ENCODE assay signal across 9 cellular contexts in the genomic region with DNA sequence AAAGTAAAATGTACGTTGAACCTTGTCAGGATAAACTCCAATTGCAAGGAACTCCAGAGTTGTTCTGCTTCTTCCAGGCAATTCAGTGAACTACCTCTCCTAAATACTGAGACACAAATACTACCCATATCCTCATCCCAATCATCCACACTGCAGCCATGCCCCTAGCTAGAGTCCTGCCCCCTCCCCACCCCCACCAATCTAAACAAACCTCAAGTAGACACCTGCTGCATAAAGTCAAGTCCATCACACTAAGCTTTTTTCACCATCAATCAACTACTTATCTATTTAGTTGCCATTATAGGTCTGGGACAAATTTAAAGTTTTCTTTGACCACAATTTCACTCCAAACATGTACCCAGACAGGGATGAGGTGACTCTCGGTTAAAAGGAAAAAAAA.
DNase-seq lines count a peak whose midpoint lies in the region; ATAC-seq and TF ChIP-seq lines count a peak whose summit lies in the region.
"Had no signal": no experiment of that assay in that cellular context is flagged by ENCODE, and none has a peak within 500 bp of the region (broad histone marks: within the 10 kb centered on the region; RNA-seq: fewer than 3 reads in every experiment).

No MANE protein-coding gene starts in this region.

- H3K4me1 ChIP-seq in lower lobe of right lung (peaks cover 48% of the 10 kb centered on the region), Karpas-422 (ENCODE audit: low read length) (peaks cover 10% of the 10 kb centered on the region)

- H3K4me3 ChIP-seq in lower lobe of right lung: peak overlapping the region; percentile 30
- no peak overlapping the region for H3K4me3 ChIP-seq in Karpas-422 (ENCODE audit: low read length)

- CTCF ChIA-PET in activated naive CD4-positive, alpha-beta T cell treated with anti-CD3 and anti-CD28 coated beads, Interleukin-2, amount 10 ng/mL, durations not matched to agents 7 days and 5 days (lab: Charles Lee): interaction anchor here (1.0 to 3.1 kb wide), 5 partner anchors 12 to 172 kb away, joined by 3 to 20 read pairs (median 4); partner anchors contain the start of gene SIK3

- H2AFZ ChIP-seq in Karpas-422 (ENCODE audit: low read length): no peak overlapping the region

- H3K36me3 ChIP-seq in lower lobe of right lung: peaks cover 17% of the 10 kb centered on the region
- H3K36me3 ChIP-seq in Karpas-422 (ENCODE audit: insufficient read depth, low read length): no peaks in the 10 kb centered on the region

- peak overlapping the region; percentile 81 for H3K4me3 Mint-ChIP-seq in activated naive CD4-positive, alpha-beta T cell treated with anti-CD3 and anti-CD28 coated beads, Interleukin-2, amount 10 ng/mL, durations not matched to agents 7 days and 5 days
- H3K4me3 Mint-ChIP-seq in activated naive CD8-positive, alpha-beta T cell treated with anti-CD3 and anti-CD28 coated beads for 36 hours: peak overlapping the region; percentile 70
- peak overlapping the region; percentile 59 for H3K4me3 Mint-ChIP-seq in type B pancreatic cell

- peak overlapping the region; percentile 21 for H3K27ac ChIP-seq in lower lobe of right lung
- H3K27ac ChIP-seq in Karpas-422 (ENCODE audit: low read length): no peak overlapping the region
- H3K27ac ChIP-seq: C4-2B had no signal

- no peak overlapping the region for H3K4me2 ChIP-seq in Karpas-422 (ENCODE audit: low read depth, low read length, poor library complexity, severe bottlenecking)

- H3K27me3 Mint-ChIP-seq in activated naive CD4-positive, alpha-beta T cell treated with anti-CD3 and anti-CD28 coated beads, Interleukin-2, amount 10 ng/mL, durations not matched to agents 7 days and 5 days: no peaks in the 10 kb centered on the region
- H3K27me3 Mint-ChIP-seq in activated naive CD8-positive, alpha-beta T cell treated with anti-CD3 and anti-CD28 coated beads for 36 hours: no peaks in the 10 kb centered on the region
- no peaks in the 10 kb centered on the region for H3K27me3 Mint-ChIP-seq in type B pancreatic cell

- H3K36me3 Mint-ChIP-seq in activated naive CD4-positive, alpha-beta T cell treated with anti-CD3 and anti-CD28 coated beads, Interleukin-2, amount 10 ng/mL, durations not matched to agents 7 days and 5 days: peaks cover 23% of the 10 kb centered on the region
- peaks cover 18% of the 10 kb centered on the region for H3K36me3 Mint-ChIP-seq in activated naive CD8-positive, alpha-beta T cell treated with anti-CD3 and anti-CD28 coated beads for 36 hours
- peaks cover 18% of the 10 kb centered on the region for H3K36me3 Mint-ChIP-seq in type B pancreatic cell

- ATAC-seq in lower lobe of right lung (peak in 1 of 2 donors; percentile 15), GM19397 (IDR thresholded peaks at IDR 0.05; ENCODE audit: unreplicated experiment) (no peak), GM18867 (IDR thresholded peaks at IDR 0.05; ENCODE audit: unreplicated experiment) (no peak)

- peaks cover 79% of the 10 kb centered on the region for H3K4me1 Mint-ChIP-seq in activated naive CD4-positive, alpha-beta T cell treated with anti-CD3 and anti-CD28 coated beads, Interleukin-2, amount 10 ng/mL, durations not matched to agents 7 days and 5 days
- peaks cover 72% of the 10 kb centered on the region for H3K4me1 Mint-ChIP-seq in activated naive CD8-positive, alpha-beta T cell treated with anti-CD3 and anti-CD28 coated beads for 36 hours
- H3K4me1 Mint-ChIP-seq in type B pancreatic cell (ENCODE audit: unreplicated experiment): peaks cover 44% of the 10 kb centered on the region

- no peaks in the 10 kb centered on the region for H4K20me1 ChIP-seq in Karpas-422 (ENCODE audit: insufficient read depth, low read depth, low read length)

- intact Hi-C loops in lower lobe of right lung (cut with DNase I): no loop called here

- H3K9ac ChIP-seq in Karpas-422 (ENCODE audit: low read length): no peak overlapping the region

- H3K27ac Mint-ChIP-seq in activated naive CD4-positive, alpha-beta T cell treated with anti-CD3 and anti-CD28 coated beads, Interleukin-2, amount 10 ng/mL, durations not matched to agents 7 days and 5 days: peak overlapping the region; percentile 92
- peak overlapping the region; percentile 85 for H3K27ac Mint-ChIP-seq in activated naive CD8-positive, alpha-beta T cell treated with anti-CD3 and anti-CD28 coated beads for 36 hours
- peak overlapping the region; percentile 56 for H3K27ac Mint-ChIP-seq in type B pancreatic cell

- H3K27me3 ChIP-seq in lower lobe of right lung (ENCODE audit: low read depth): no peaks in the 10 kb centered on the region
- no peaks in the 10 kb centered on the region for H3K27me3 ChIP-seq in Karpas-422 (ENCODE audit: low read length)

- no peak for TF ChIP-seq CTCF in lower lobe of right lung (IDR thresholded peaks at IDR 0.05)
- TF ChIP-seq CTCF in type B pancreatic cell (conservative IDR thresholded peaks at IDR 0.05): no peak

- H3K9me3 ChIP-seq in lower lobe of right lung: no peaks in the 10 kb centered on the region
- no peaks in the 10 kb centered on the region for H3K9me3 ChIP-seq in Karpas-422 (ENCODE audit: low read length)

- peaks cover 5% of the 10 kb centered on the region for H3K9me3 Mint-ChIP-seq in activated naive CD4-positive, alpha-beta T cell treated with anti-CD3 and anti-CD28 coated beads, Interleukin-2, amount 10 ng/mL, durations not matched to agents 7 days and 5 days
- peaks cover 6% of the 10 kb centered on the region for H3K9me3 Mint-ChIP-seq in activated naive CD8-positive, alpha-beta T cell treated with anti-CD3 and anti-CD28 coated beads for 36 hours
- H3K9me3 Mint-ChIP-seq in type B pancreatic cell: no peaks in the 10 kb centered on the region

- H3K9me2 ChIP-seq in Karpas-422 (replicated peaks; ENCODE audit: insufficient read depth, low read length): no peaks in the 10 kb centered on the region

- H3K79me2 ChIP-seq in Karpas-422 (ENCODE audit: low read length): no peaks in the 10 kb centered on the region

- DNase-seq in activated naive CD4-positive, alpha-beta T cell treated with anti-CD3 and anti-CD28 coated beads, Interleukin-2, amount 10 ng/mL, durations not matched to agents 7 days and 5 days: no peak
- DNase-seq in activated naive CD4-positive, alpha-beta T cell treated with Interleukin-2 at 50 U/mL for 16 hours: no peak
- no peak for DNase-seq in activated naive CD8-positive, alpha-beta T cell treated with anti-CD3 and anti-CD28 coated beads for 36 hours
- DNase-seq in lower lobe of right lung (no peak), type B pancreatic cell (ENCODE audit: extremely low spot score, unreplicated experiment) (no peak), Karpas-422 (no peak)
